ENCODE assay signal across 7 cellular contexts in genomic region chr2:138221358-138221757, GRCh38.
"Had no signal": no experiment of that assay in that cellular context is flagged by ENCODE, and none has a peak within 500 bp of the region (broad histone marks: within the 10 kb centered on the region; RNA-seq: fewer than 3 reads in every experiment).

No MANE protein-coding gene starts in this region.

- DNase-seq: IMR-90, KBM-7, KG1 had no signal

- ATAC-seq: K562 had no signal

- H3K27ac Mint-ChIP-seq: IgD-negative memory B cell had no signal

- H3K36me3 Mint-ChIP-seq: IgD-negative memory B cell had no signal

- H3K4me3 ChIP-seq: K562 had no signal

- H3K4me3 Mint-ChIP-seq: IgD-negative memory B cell had no signal

- H3K27me3 Mint-ChIP-seq: IgD-negative memory B cell had no signal

- H3K27ac ChIP-seq: HL-60 had no signal

- FAIRE-seq: HTR-8/SVneo, K562 had no signal
